23 cellular contexts compared by ENCODE assay signal in the genomic region with DNA sequence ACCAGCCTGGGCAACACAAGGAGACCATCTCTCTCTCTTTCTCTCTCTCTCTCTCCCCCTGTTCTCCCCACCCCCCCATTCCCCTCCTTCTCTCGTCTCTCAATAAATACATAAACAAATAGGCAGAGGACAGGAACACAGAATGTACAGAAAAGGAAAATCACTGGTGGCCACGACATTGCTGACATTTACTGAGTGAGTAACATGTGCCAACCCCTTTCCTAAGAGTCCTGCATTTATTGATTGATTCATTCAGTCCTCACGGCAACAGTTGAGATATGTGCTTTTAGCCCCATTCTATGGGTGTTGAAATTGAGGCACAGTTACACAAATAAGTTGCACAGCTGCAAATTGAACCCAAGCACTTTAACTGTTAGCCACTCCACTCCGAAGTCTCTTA.
DNase-seq lines count a peak whose midpoint lies in the region; ATAC-seq and TF ChIP-seq lines count a peak whose summit lies in the region.
"Had no signal": no experiment of that assay in that cellular context is flagged by ENCODE, and none has a peak within 500 bp of the region (broad histone marks: within the 10 kb centered on the region; RNA-seq: fewer than 3 reads in every experiment).

No MANE protein-coding gene starts in this region.

- no peak overlapping the region for H3K4me3 ChIP-seq in right lobe of liver
- H3K4me3 ChIP-seq: BLaER1 had no signal

- ATAC-seq in activated naive CD8-positive, alpha-beta T cell treated with anti-CD3 and anti-CD28 coated beads, Interleukin-2, amount 50 U/mL, for 24 hours = peak; percentile 52
- peak; percentile 51 for ATAC-seq in left lobe of liver
- peak in 3 of 4 donors; percentile 23 to 61 (median 46) for ATAC-seq in right lobe of liver

- H3K9me3 ChIP-seq in right lobe of liver = no peaks in the 10 kb centered on the region
- H3K9me3 ChIP-seq: BE2C had no signal

- no peaks in the 10 kb centered on the region for H3K9me3 Mint-ChIP-seq in activated naive CD8-positive, alpha-beta T cell treated with anti-CD3 and anti-CD28 coated beads, Interleukin-2, amount 50 U/mL, for 24 hours
- no peaks in the 10 kb centered on the region for H3K9me3 Mint-ChIP-seq in activated naive CD8-positive, alpha-beta T cell treated with anti-CD3 and anti-CD28 coated beads for 36 hours
- H3K9me3 Mint-ChIP-seq: CD14-positive monocyte; CD4-positive, alpha-beta memory T cell; CD4-positive, CD25-positive, alpha-beta regulatory T cell; CD8-positive, alpha-beta memory T cell had no signal

- no peaks in the 10 kb centered on the region for H3K27me3 ChIP-seq in right lobe of liver
- H3K27me3 ChIP-seq: BE2C, BLaER1 had no signal

- H3K27me3 Mint-ChIP-seq in activated naive CD8-positive, alpha-beta T cell treated with anti-CD3 and anti-CD28 coated beads, Interleukin-2, amount 50 U/mL, for 24 hours = no peaks in the 10 kb centered on the region
- no peaks in the 10 kb centered on the region for H3K27me3 Mint-ChIP-seq in activated naive CD8-positive, alpha-beta T cell treated with anti-CD3 and anti-CD28 coated beads for 36 hours
- H3K27me3 Mint-ChIP-seq: CD4-positive, alpha-beta memory T cell; CD4-positive, CD25-positive, alpha-beta regulatory T cell had no signal

- TF ChIP-seq CTCF in right lobe of liver (IDR thresholded peaks at IDR 0.05) = no peak

- H3K36me3 ChIP-seq in right lobe of liver = peaks cover 0 to 7% (median 0%) of the 10 kb centered on the region in 4 donors
- H3K36me3 ChIP-seq: BE2C had no signal

- WGBS in right lobe of liver (ENCODE audit: insufficient coverage, low coverage, low lambda C conversion rate, missing lambda C conversion rate) = 43% methylated on average over 3 of the region's 4 CpGs

- H3K4me1 ChIP-seq in right lobe of liver = peaks cover 0 to 2% (median 0%) of the 10 kb centered on the region in 4 donors
- H3K4me1 ChIP-seq: BE2C had no signal

- no peak overlapping the region for H3K4me3 Mint-ChIP-seq in activated naive CD8-positive, alpha-beta T cell treated with anti-CD3 and anti-CD28 coated beads, Interleukin-2, amount 50 U/mL, for 24 hours
- no peak overlapping the region for H3K4me3 Mint-ChIP-seq in activated naive CD8-positive, alpha-beta T cell treated with anti-CD3 and anti-CD28 coated beads for 36 hours
- H3K4me3 Mint-ChIP-seq: CD14-positive monocyte; CD4-positive, alpha-beta memory T cell; CD4-positive, CD25-positive, alpha-beta regulatory T cell; CD8-positive, alpha-beta memory T cell had no signal

- peaks cover 13% of the 10 kb centered on the region for H3K36me3 Mint-ChIP-seq in activated naive CD8-positive, alpha-beta T cell treated with anti-CD3 and anti-CD28 coated beads, Interleukin-2, amount 50 U/mL, for 24 hours (ENCODE audit: low read depth)
- H3K36me3 Mint-ChIP-seq in activated naive CD8-positive, alpha-beta T cell treated with anti-CD3 and anti-CD28 coated beads for 36 hours = peaks cover 19% of the 10 kb centered on the region

- intact Hi-C loops in right lobe of liver (cut with DNase I) = no loop called here

- TF ChIP-seq POLR2A in right lobe of liver (IDR thresholded peaks at IDR 0.05) = no peak

- no peak overlapping the region for H3K27ac Mint-ChIP-seq in activated naive CD8-positive, alpha-beta T cell treated with anti-CD3 and anti-CD28 coated beads, Interleukin-2, amount 50 U/mL, for 24 hours
- H3K27ac Mint-ChIP-seq in activated naive CD8-positive, alpha-beta T cell treated with anti-CD3 and anti-CD28 coated beads for 36 hours = no peak overlapping the region
- H3K27ac Mint-ChIP-seq: CD14-positive monocyte; CD4-positive, alpha-beta memory T cell; CD8-positive, alpha-beta memory T cell had no signal

- DNase-seq in activated naive CD8-positive, alpha-beta T cell treated with anti-CD3 and anti-CD28 coated beads, Interleukin-2, amount 50 U/mL, for 24 hours = no peak
- DNase-seq in activated naive CD8-positive, alpha-beta T cell treated with anti-CD3 and anti-CD28 coated beads for 36 hours = no peak
- DNase-seq in left lobe of liver (ENCODE audit: low spot score) (no peak), right lobe of liver (no peak), foreskin melanocyte (no peak), NCI-H2171 (lab: John Stamatoyannopoulos, UW) (no peak)
- DNase-seq: 8988T; ACHN; BE2C; C1 segment of cervical spinal cord; CD4-positive, alpha-beta memory T cell; CD4-positive, CD25-positive, alpha-beta regulatory T cell; CD8-positive, alpha-beta memory T cell; COR-L47; DMS 273 treated with DMSO at 0.1 percent for 48 hours; DMS153; DMS53; DMS79; DND-41; EL; GDM1 had no signal

- no peak overlapping the region for H3K27ac ChIP-seq in right lobe of liver
- H3K27ac ChIP-seq: BLaER1 had no signal

- peaks cover 30% of the 10 kb centered on the region for H3K4me1 Mint-ChIP-seq in activated naive CD8-positive, alpha-beta T cell treated with anti-CD3 and anti-CD28 coated beads, Interleukin-2, amount 50 U/mL, for 24 hours
- H3K4me1 Mint-ChIP-seq in activated naive CD8-positive, alpha-beta T cell treated with anti-CD3 and anti-CD28 coated beads for 36 hours = peaks cover 19% of the 10 kb centered on the region
